8 cellular contexts compared by ENCODE assay signal in the genomic region with DNA sequence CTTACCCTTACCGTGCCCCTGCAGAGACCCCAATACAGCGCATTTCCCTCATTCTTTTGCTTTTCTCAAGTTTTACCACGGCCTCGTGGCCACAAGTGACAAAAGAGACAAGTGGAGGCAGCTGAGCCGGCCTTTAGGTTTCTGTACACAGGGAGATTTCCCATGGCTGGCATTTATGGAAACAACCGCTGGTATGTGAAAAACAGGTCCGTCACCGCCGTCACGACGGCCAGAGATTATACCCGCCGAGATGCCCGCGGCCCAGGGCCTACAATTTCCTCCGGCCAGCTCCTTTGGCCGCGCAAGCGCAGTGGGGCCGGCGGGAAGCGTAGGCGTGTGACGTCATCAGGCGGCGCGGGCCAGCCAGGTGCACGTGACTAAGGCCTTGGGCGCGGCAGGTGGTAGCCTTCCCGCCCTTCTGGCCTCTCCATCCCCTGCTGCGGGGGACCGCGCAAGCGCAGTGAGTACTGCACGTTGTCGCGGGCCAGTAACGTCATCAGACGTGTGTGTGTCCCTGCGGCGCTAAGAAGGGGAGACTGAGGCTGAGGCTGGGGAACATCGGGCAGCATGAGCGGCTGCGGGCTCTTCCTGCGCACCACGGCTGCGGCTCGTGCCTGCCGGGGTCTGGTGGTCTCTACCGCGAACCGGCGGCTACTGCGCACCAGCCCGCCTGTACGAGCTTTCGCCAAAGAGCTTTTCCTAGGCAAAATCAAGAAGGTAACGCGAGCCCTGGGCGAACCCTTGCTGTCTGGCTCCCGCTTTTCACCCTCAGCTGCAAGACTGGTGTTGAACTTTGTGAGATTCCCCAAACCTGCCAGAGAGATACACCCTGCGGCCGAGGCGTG. TPM values are rescaled to one million over a fixed set of nuclear protein-coding genes. Genes with fewer than 3 reads are reported as not detected.
DNase-seq lines count a peak whose midpoint lies in the region; ATAC-seq and TF ChIP-seq lines count a peak whose summit lies in the region.

A gene (plus strand): TSS at position 496 of the 845 bp plus-strand sequence. CDS start 72 bp downstream, at position 568.

- H3K4me1 Mint-ChIP-seq in HFFc6 (ENCODE audit: low read depth): peaks cover 45% of the 10 kb centered on the region
- H3K4me1 Mint-ChIP-seq in activated naive CD4-positive, alpha-beta T cell treated with anti-CD3 and anti-CD28 coated beads, Interleukin-2, amount 10 ng/mL, durations not matched to agents 7 days and 5 days: peaks cover 67% of the 10 kb centered on the region

- peak; percentile 98 for ATAC-seq in gastroesophageal sphincter

- TF ChIP-seq POLR2A in NB4 (IDR thresholded peaks at IDR 0.05; ENCODE audit: extremely low read depth, insufficient read length) (peak; percentile 91), gastroesophageal sphincter (IDR thresholded peaks at IDR 0.05) (peak; percentile 87 to 92)

- TF ChIP-seq CTCF in HFFc6 (IDR thresholded peaks at IDR 0.05): no peak
- no peak for TF ChIP-seq CTCF in NB4 (IDR thresholded peaks at IDR 0.05; ENCODE audit: low read depth, low read length)
- peak in 2 of 4 experiments; percentile 8 to 14 for TF ChIP-seq CTCF in gastroesophageal sphincter (IDR thresholded peaks at IDR 0.05)
- no peak for TF ChIP-seq CTCF in neutrophil (IDR thresholded peaks at IDR 0.05)

- 0% methylated on average over 5 to 8 of the region's 65 CpGs for WGBS in gastroesophageal sphincter (ENCODE audit: low coverage in 1 of 2), 2 donors

- DNase-seq in GM04503 (ENCODE audit: low read depth) (peak; percentile 79), HFFc6 (peak; percentile 95), NB4 (ENCODE audit: low read depth) (peak; percentile 98), SK-N-MC (ENCODE audit: low read depth, low spot score) (peak; percentile 93), substantia nigra (lab: John Stamatoyannopoulos, UW) (peak; percentile 84 to 99 (median 96))
- DNase-seq in activated naive CD4-positive, alpha-beta T cell treated with anti-CD3 and anti-CD28 coated beads, Interleukin-2, amount 10 ng/mL, durations not matched to agents 7 days and 5 days: peak; percentile 97

- H3K9me3 ChIP-seq in SK-N-MC (ENCODE audit: low read depth, low read length): no peaks in the 10 kb centered on the region
- H3K9me3 ChIP-seq in gastroesophageal sphincter: no peaks in the 10 kb centered on the region
- no peaks in the 10 kb centered on the region for H3K9me3 ChIP-seq in neutrophil

- H3K4me1 ChIP-seq in gastroesophageal sphincter (peaks cover 0 to 57% (median 17%) of the 10 kb centered on the region in 3 donors), neutrophil (ENCODE audit: control insufficient read depth in 1 of 2, insufficient read depth in 1 of 2, low read depth in 1 of 2, low read length in 1 of 2) (peaks cover 46 to 50% of the 10 kb centered on the region in 2 experiments)

- H3K4me3 Mint-ChIP-seq in HFFc6: peak within 1 kb of the TSS; percentile 93
- peak within 1 kb of the TSS; percentile 86 for H3K4me3 Mint-ChIP-seq in activated naive CD4-positive, alpha-beta T cell treated with anti-CD3 and anti-CD28 coated beads, Interleukin-2, amount 10 ng/mL, durations not matched to agents 7 days and 5 days

- H3K27me3 ChIP-seq in gastroesophageal sphincter (no peaks in the 10 kb centered on the region), neutrophil (no peaks in the 10 kb centered on the region)

- peak within 1 kb of the TSS; percentile 87 for H3K27ac ChIP-seq in SK-N-MC
- H3K27ac ChIP-seq in gastroesophageal sphincter: peak within 1 kb of the TSS; percentile 87 to 95 (median 94)
- H3K27ac ChIP-seq in neutrophil: peak within 1 kb of the TSS; percentile 81
- H3K27ac ChIP-seq in substantia nigra (ENCODE audit: low read depth, low read length, poor library complexity, severe bottlenecking): peak within 1 kb of the TSS; percentile 91

- CTCF ChIA-PET in activated naive CD4-positive, alpha-beta T cell treated with anti-CD3 and anti-CD28 coated beads, Interleukin-2, amount 10 ng/mL, durations not matched to agents 7 days and 5 days (lab: Charles Lee): interaction anchor here (0.5 to 5.0 kb wide), 12 partner anchors 16 to 437 kb away, joined by 3 to 26 read pairs (median 3); a partner anchor contains a TSS

- peak within 1 kb of the TSS; percentile 99 for H3K27ac Mint-ChIP-seq in HFFc6
- peak within 1 kb of the TSS; percentile 88 for H3K27ac Mint-ChIP-seq in activated naive CD4-positive, alpha-beta T cell treated with anti-CD3 and anti-CD28 coated beads, Interleukin-2, amount 10 ng/mL, durations not matched to agents 7 days and 5 days

- peak within 1 kb of the TSS; percentile 96 for H3K9ac ChIP-seq in SK-N-MC (ENCODE audit: insufficient read length)

- H3K36me3 ChIP-seq in SK-N-MC (ENCODE audit: insufficient read depth, low read length) (peaks cover 33% of the 10 kb centered on the region), gastroesophageal sphincter (peaks cover 0 to 24% of the 10 kb centered on the region in 2 donors), neutrophil (no peaks in the 10 kb centered on the region)

- no peak for TF ChIP-seq EP300 in gastroesophageal sphincter (IDR thresholded peaks at IDR 0.05)

- H3K36me3 Mint-ChIP-seq in HFFc6 (ENCODE audit: low read depth): peaks cover 17% of the 10 kb centered on the region; the same call in 1 of the 2 replicates
- peaks cover 22% of the 10 kb centered on the region for H3K36me3 Mint-ChIP-seq in activated naive CD4-positive, alpha-beta T cell treated with anti-CD3 and anti-CD28 coated beads, Interleukin-2, amount 10 ng/mL, durations not matched to agents 7 days and 5 days

- no peaks in the 10 kb centered on the region for H3K9me3 Mint-ChIP-seq in HFFc6
- H3K9me3 Mint-ChIP-seq in activated naive CD4-positive, alpha-beta T cell treated with anti-CD3 and anti-CD28 coated beads, Interleukin-2, amount 10 ng/mL, durations not matched to agents 7 days and 5 days: no peaks in the 10 kb centered on the region

- peaks cover 1% of the 10 kb centered on the region; the same call in 1 of the 2 replicates for H3K27me3 Mint-ChIP-seq in HFFc6 (ENCODE audit: insufficient read depth)
- H3K27me3 Mint-ChIP-seq in activated naive CD4-positive, alpha-beta T cell treated with anti-CD3 and anti-CD28 coated beads, Interleukin-2, amount 10 ng/mL, durations not matched to agents 7 days and 5 days: peaks cover 13% of the 10 kb centered on the region

- H3K4me3 ChIP-seq in NB4 (ENCODE audit: low read depth, low read length) (peak within 1 kb of the TSS; percentile 98), SK-N-MC (peak within 1 kb of the TSS; percentile 89), gastroesophageal sphincter (peak within 1 kb of the TSS; percentile 48 to 79), neutrophil (ENCODE audit: low read depth in 1 of 2, low read length in 1 of 2) (peak within 1 kb of the TSS; percentile 77 to 83)

RNA-seq across cellular contexts. Expression of the gene that starts here (rescaled TPM):
- 10 to 100 TPM; 37.5 to 47.1 (median 45.1) TPM for total RNA-seq in HFFc6 (2021; fragmentation: NEBNext Ultra II Directional; extraction: Animal tissue kit (Norgen Biotek cat#: 25700))
- total RNA-seq in gastroesophageal sphincter: 10 to 100 TPM; 32.4 to 44.0 (median 38.7) TPM

Comparison
In these comparisons a context has a peak if more than half of its experiments do, and no peak if none do; other contexts are left out.
1. Peak in every context shown above with its lines: DNase-seq, ATAC-seq, H3K4me3 ChIP-seq and H3K27ac ChIP-seq.